1 cellular context compared by ENCODE assay signal in genomic region chr9:121735065-121735791, GRCh38.
TF ChIP-seq lines count a peak whose summit lies in the region.

No MANE protein-coding gene starts in this region.

TF ChIP-seq in GM23338, 12 proteins besides CTCF, POLR2A, EP300 and RAD21 (continued from another document):
- TF ChIP-seq REST (IDR thresholded peaks at IDR 0.05; ENCODE audit: unreplicated experiment) (no peak), ZNF331 (CRISPR knock-in tag; IDR thresholded peaks at IDR 0.05; ENCODE audit: low read depth) (no peak), NANOG (IDR thresholded peaks at IDR 0.05; ENCODE audit: borderline replicate concordance) (no peak), ETS1 (IDR thresholded peaks at IDR 0.05) (no peak)
